In the genomic region with DNA sequence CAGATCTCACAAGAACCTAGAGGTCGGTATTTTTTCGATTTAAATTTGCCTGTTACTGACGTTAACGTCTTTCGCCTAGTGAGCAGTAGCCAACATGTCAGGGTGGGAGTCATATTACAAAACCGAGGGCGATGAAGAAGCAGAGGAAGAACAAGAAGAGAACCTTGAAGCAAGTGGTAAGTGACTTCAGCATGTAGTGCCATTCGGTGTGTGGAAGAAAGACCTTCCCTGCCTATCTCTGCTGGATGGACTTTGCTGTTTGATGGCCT, we compare ENCODE assay signal across 9 cellular contexts. TPM values are rescaled to one million over a fixed set of nuclear protein-coding genes. Genes with fewer than 3 reads are reported as not detected.
DNase-seq lines count a peak whose midpoint lies in the region; ATAC-seq, FAIRE-seq and TF ChIP-seq lines count a peak whose summit lies in the region.
"Had no signal": no experiment of that assay in that cellular context is flagged by ENCODE, and none has a peak within 500 bp of the region (broad histone marks: within the 10 kb centered on the region; RNA-seq: fewer than 3 reads in every experiment).

No MANE protein-coding gene starts in this region.

- FAIRE-seq in HTR-8/SVneo (lab: Jason Lieb, UNC), result no peak
- FAIRE-seq: islet of Langerhans had no signal

- no peaks in the 10 kb centered on the region for H3K27me3 Mint-ChIP-seq in activated naive CD4-positive, alpha-beta T cell treated with anti-CD3 and anti-CD28 coated beads, Interleukin-2, amount 10 ng/mL, durations not matched to agents 7 days and 5 days
- H3K27me3 Mint-ChIP-seq in type B pancreatic cell, result no peaks in the 10 kb centered on the region

- H3K4me1 ChIP-seq in body of pancreas (peaks cover 40% of the 10 kb centered on the region), lung (ENCODE audit: control insufficient read depth in 2 of 2, insufficient read depth in 2 of 2, low read length in 2 of 2) (peaks cover 4 to 10% of the 10 kb centered on the region in 2 donors)

- H3K4me1 Mint-ChIP-seq in activated naive CD4-positive, alpha-beta T cell treated with anti-CD3 and anti-CD28 coated beads, Interleukin-2, amount 10 ng/mL, durations not matched to agents 7 days and 5 days, result peaks cover 44% of the 10 kb centered on the region
- H3K4me1 Mint-ChIP-seq in type B pancreatic cell (ENCODE audit: unreplicated experiment), result peaks cover 25% of the 10 kb centered on the region

- peaks cover 0 to 8% of the 10 kb centered on the region in 2 donors for H3K36me3 ChIP-seq in body of pancreas (replicated peaks in 1 of 2; ENCODE audit: insufficient read depth in 1 of 2, low read depth in 2 of 2)
- H3K36me3 ChIP-seq in lung (ENCODE audit: control insufficient read depth in 2 of 2, insufficient read depth in 2 of 2, low read length in 2 of 2), result peaks cover 0 to 16% of the 10 kb centered on the region in 2 donors

- CTCF ChIA-PET in activated naive CD4-positive, alpha-beta T cell treated with anti-CD3 and anti-CD28 coated beads, Interleukin-2, amount 10 ng/mL, durations not matched to agents 7 days and 5 days (lab: Charles Lee), result no interaction called here

- peak overlapping the region; percentile 99 for H3K27ac Mint-ChIP-seq in activated naive CD4-positive, alpha-beta T cell treated with anti-CD3 and anti-CD28 coated beads, Interleukin-2, amount 10 ng/mL, durations not matched to agents 7 days and 5 days
- H3K27ac Mint-ChIP-seq in type B pancreatic cell, result peak overlapping the region; percentile 97

- H3K9me3 Mint-ChIP-seq in activated naive CD4-positive, alpha-beta T cell treated with anti-CD3 and anti-CD28 coated beads, Interleukin-2, amount 10 ng/mL, durations not matched to agents 7 days and 5 days, result no peaks in the 10 kb centered on the region
- no peaks in the 10 kb centered on the region for H3K9me3 Mint-ChIP-seq in type B pancreatic cell

- H3K4me3 Mint-ChIP-seq in activated naive CD4-positive, alpha-beta T cell treated with anti-CD3 and anti-CD28 coated beads, Interleukin-2, amount 10 ng/mL, durations not matched to agents 7 days and 5 days, result peak overlapping the region; percentile 99
- peak overlapping the region; percentile 95 for H3K4me3 Mint-ChIP-seq in type B pancreatic cell

- H3K9me3 ChIP-seq in body of pancreas, result no peaks in the 10 kb centered on the region
- H3K9me3 ChIP-seq in lung (ENCODE audit: control insufficient read depth in 2 of 2, insufficient read depth in 1 of 2, low read length in 1 of 2), result no peaks in the 10 kb centered on the region

- no peaks in the 10 kb centered on the region for H3K27me3 ChIP-seq in body of pancreas
- H3K27me3 ChIP-seq in lung (ENCODE audit: control insufficient read depth, insufficient read depth), result no peaks in the 10 kb centered on the region

- no peak for ATAC-seq in body of pancreas
- no peak for ATAC-seq in lung (ENCODE audit: insufficient read depth, low FRiP score)

- WGBS in body of pancreas, 2 donors, result 2 to 4% methylated on average over 8 of the region's 8 CpGs
- 5 to 6% methylated on average over 8 of the region's 8 CpGs for WGBS in lung, 2 donors

- DNase-seq in activated naive CD4-positive, alpha-beta T cell treated with anti-CD3 and anti-CD28 coated beads, Interleukin-2, amount 10 ng/mL, durations not matched to agents 7 days and 5 days, result no peak
- DNase-seq in activated naive CD4-positive, alpha-beta T cell treated with anti-CD3 and anti-CD28 coated beads, Interleukin-2, amount 50 U/mL, for 16 hours, result no peak
- DNase-seq in body of pancreas (no peak), lung (ENCODE audit: low spot score) (no peak), type B pancreatic cell (ENCODE audit: extremely low spot score, unreplicated experiment) (no peak), NCI-H1694 (lab: John Stamatoyannopoulos, UW) (no peak), HTR-8/SVneo (ENCODE audit: insufficient read length, low spot score) (no peak), T-helper 9 cell (no peak)

- H3K36me3 Mint-ChIP-seq in activated naive CD4-positive, alpha-beta T cell treated with anti-CD3 and anti-CD28 coated beads, Interleukin-2, amount 10 ng/mL, durations not matched to agents 7 days and 5 days, result peaks cover 26% of the 10 kb centered on the region
- H3K36me3 Mint-ChIP-seq in type B pancreatic cell, result peaks cover 14% of the 10 kb centered on the region

- H3K27ac ChIP-seq in body of pancreas, result peak overlapping the region; percentile 95 to 96 (median 95)
- peak overlapping the region; percentile 92 to 94 for H3K27ac ChIP-seq in lung (ENCODE audit: low read depth in 1 of 2, low read length in 1 of 2)

- H3K4me3 ChIP-seq in body of pancreas (peak overlapping the region; percentile 35 to 79), lung (peak overlapping the region; percentile 60)

- intact Hi-C loops in body of pancreas (cut with DNase I), result no loop called here

- TF ChIP-seq CTCF in body of pancreas (IDR thresholded peaks at IDR 0.05), result no peak
- no peak for TF ChIP-seq CTCF in lung (IDR thresholded peaks at IDR 0.05; ENCODE audit: control extremely low read depth, extremely low read depth)
- no peak for TF ChIP-seq CTCF in type B pancreatic cell (conservative IDR thresholded peaks at IDR 0.05)

- TF ChIP-seq POLR2A in body of pancreas (IDR thresholded peaks at IDR 0.05), result no peak

RNA-seq across cellular contexts. Expression of gene XRCC6, which starts 0.8 kb away (rescaled TPM):
- total RNA-seq in body of pancreas (100 to 1,000 TPM in 1 of 2 donors, 10 to 100 TPM in 1; 68.7 to 102 TPM), lung (100 to 1,000 TPM; 200 to 235 TPM), type B pancreatic cell (ENCODE audit: low replicate concordance) (234 and 302 TPM in 2 replicates)
- polyA plus RNA-seq in lung, result 100 to 1,000 TPM; 149 to 189 TPM

RNA-seq across cellular contexts. Expression of gene DESI1, which starts 1.0 kb away (rescaled TPM):
- total RNA-seq in body of pancreas (10 to 100 TPM; 11.2 to 17.1 TPM), lung (10 to 100 TPM; 13.6 to 42.7 TPM), type B pancreatic cell (ENCODE audit: low replicate concordance) (30.3 and 31.5 TPM in 2 replicates)
- polyA plus RNA-seq in lung, result 10 to 100 TPM; 21.1 to 40.0 TPM

RNA-seq across cellular contexts. Expression of gene PMM1, which starts 32.2 kb away (rescaled TPM):
- total RNA-seq in body of pancreas (10 to 100 TPM; 49.3 to 54.1 TPM), lung (10 to 100 TPM; 23.0 to 62.2 TPM), type B pancreatic cell (ENCODE audit: low replicate concordance) (33.5 and 35.5 TPM in 2 replicates)
- polyA plus RNA-seq in lung, result 10 to 100 TPM; 32.7 to 55.3 TPM
